7 cellular contexts compared by ENCODE assay signal in genomic region chr11:124474779-124475178, GRCh38. TPM values are rescaled to one million over a fixed set of nuclear protein-coding genes. Genes with fewer than 3 reads are reported as not detected.
"Had no signal": no experiment of that assay in that cellular context is flagged by ENCODE, and none has a peak within 500 bp of the region (broad histone marks: within the 10 kb centered on the region; RNA-seq: fewer than 3 reads in every experiment).

No MANE protein-coding gene starts in this region.

- H3K36me3 Mint-ChIP-seq: IgD-negative memory B cell had no signal

- H3K9me3 Mint-ChIP-seq: H9 had no signal

- FAIRE-seq: HepG2 had no signal

- DNase-seq: GOT3, H9, HCEC 1CT had no signal

- H3K4me3 Mint-ChIP-seq: H9, IgD-negative memory B cell had no signal

- H3K27ac Mint-ChIP-seq: IgD-negative memory B cell had no signal

- ATAC-seq: HepG2 had no signal

- H3K4me1 Mint-ChIP-seq: IgD-negative memory B cell had no signal

RNA-seq across cellular contexts. Expression of gene OR8B8, which starts 29.3 kb away (rescaled TPM):
- total RNA-seq: H4, H9, HepG2, HT1080 had no signal

RNA-seq across cellular contexts. Expression of gene OR8B4, which starts 50.1 kb away (rescaled TPM):
- total RNA-seq: H4, H9, HepG2, HT1080 had no signal
